ENCODE assay signal across 1 cellular context in genomic region chr20:584375-585301, GRCh38.
TF ChIP-seq lines count a peak whose summit lies in the region.

No MANE protein-coding gene starts in this region.

TF ChIP-seq in K562, 482 proteins besides CTCF, POLR2A, EP300 and RAD21 (continued from another document and continues in another):
- TF ChIP-seq ZNF263 (CRISPR knock-in tag; IDR thresholded peaks at IDR 0.05; ENCODE audit: borderline replicate concordance) (0 out of 2 replicates have a peak, but pooled peaks have one; percentile 21), JUNB (CRISPR knock-in tag; conservative IDR thresholded peaks at IDR 0.05) (no peak), ZSCAN29 (IDR thresholded peaks at IDR 0.05) (no peak), CBFA2T2 (conservative IDR thresholded peaks at IDR 0.05) (peak; percentile 12; the same call in 1 of the 2 replicates), RHOXF2B (CRISPR knock-in tag; conservative IDR thresholded peaks at IDR 0.05) (no peak), ARNT (IDR thresholded peaks at IDR 0.05) (no peak), KAT2B (IDR thresholded peaks at IDR 0.05; ENCODE audit: low read depth, low read length) (no peak), CREM (IDR thresholded peaks at IDR 0.05; ENCODE audit: low read depth) (peak; percentile 10; the same call in 1 of the 2 replicates), PYGO2 (tag; IDR thresholded peaks at IDR 0.05) (no peak), SREBF1 (IDR thresholded peaks at IDR 0.05; ENCODE audit: borderline replicate concordance, low read depth, low read length) (0 out of 2 replicates have a peak, but pooled peaks have one; percentile 46), BRD9 (IDR thresholded peaks at IDR 0.05; ENCODE audit: low read depth, partially characterized antibody) (no peak), ZNF785 (CRISPR knock-in tag; IDR thresholded peaks at IDR 0.05) (no peak), ZNF764 (CRISPR knock-in tag; IDR thresholded peaks at IDR 0.05; ENCODE audit: low read depth) (no peak), ATF3 (IDR thresholded peaks at IDR 0.05) (peak; percentile 42), ATF3 (CRISPR knock-in tag; conservative IDR thresholded peaks at IDR 0.05) (no peak), USF1 (CRISPR knock-in tag; IDR thresholded peaks at IDR 0.05) (peak; percentile 91), SNIP1 (IDR thresholded peaks at IDR 0.05; ENCODE audit: low read depth) (no peak), ZC3H11A (IDR thresholded peaks at IDR 0.05; ENCODE audit: low read depth, low read length) (no peak), STAT5B (CRISPR knock-in tag; IDR thresholded peaks at IDR 0.05) (no peak), ZBTB33 (CRISPR knock-in tag; IDR thresholded peaks at IDR 0.05) (no peak), PURB (CRISPR knock-in tag; IDR thresholded peaks at IDR 0.05; ENCODE audit: low read depth) (no peak), USF2 (CRISPR knock-in tag; IDR thresholded peaks at IDR 0.05) (peak; percentile 86), SIX5 (IDR thresholded peaks at IDR 0.05; ENCODE audit: borderline replicate concordance in 1 of 2, insufficient read depth in 1 of 2, low read depth in 1 of 2, low read length in 2 of 2) (peak; percentile 55 to 61; a peak in 3 of 4 replicates), MAFF (IDR thresholded peaks at IDR 0.05; ENCODE audit: low read length) (peak; percentile 3; the same call in 1 of the 2 replicates), TFE3 (CRISPR knock-in tag; IDR thresholded peaks at IDR 0.05) (peak; percentile 87), CBFB (CRISPR knock-in tag; IDR thresholded peaks at IDR 0.05) (no peak), ELF4 (CRISPR knock-in tag; IDR thresholded peaks at IDR 0.05) (no peak), ZNF398 (CRISPR knock-in tag; IDR thresholded peaks at IDR 0.05) (no peak), ELK3 (CRISPR knock-in tag; IDR thresholded peaks at IDR 0.05) (no peak), MTA1 (IDR thresholded peaks at IDR 0.05; ENCODE audit: borderline replicate concordance) (no peak), MBD2 (IDR thresholded peaks at IDR 0.05; ENCODE audit: borderline replicate concordance, low read depth) (no peak), PKNOX1 (IDR thresholded peaks at IDR 0.05) (no peak), BCLAF1 (IDR thresholded peaks at IDR 0.05; ENCODE audit: borderline replicate concordance in 1 of 2, control insufficient read depth in 1 of 2, low read depth in 2 of 2, low read length in 1 of 2) (no peak), NELFE (IDR thresholded peaks at IDR 0.05; ENCODE audit: insufficient read depth, insufficient read length) (no peak), ELF1 (tag; IDR thresholded peaks at IDR 0.05) (no peak), BRCA1 (IDR thresholded peaks at IDR 0.05) (no peak), BRCA1 (CRISPR knock-in tag; IDR thresholded peaks at IDR 0.05) (no peak), ZNF174 (CRISPR knock-in tag; IDR thresholded peaks at IDR 0.05) (no peak), CBX3 (IDR thresholded peaks at IDR 0.05; ENCODE audit: borderline replicate concordance in 1 of 2, low read length in 2 of 2) (0 out of 3 replicates have a peak, but pooled peaks of 1 of the 2 experiments have one; percentile 23), C11orf30 (IDR thresholded peaks at IDR 0.05; ENCODE audit: low read depth) (peak; percentile 80), ID3 (CRISPR knock-in tag; IDR thresholded peaks at IDR 0.05) (no peak), ID3 (tag; IDR thresholded peaks at IDR 0.05) (no peak), RBM14 (IDR thresholded peaks at IDR 0.05; ENCODE audit: borderline replicate concordance, insufficient read depth, low read depth, low read length) (no peak), TRIM24 (IDR thresholded peaks at IDR 0.05) (peak; percentile 48 to 66; a peak in 3 of 4 replicates), ZNF232 (CRISPR knock-in tag; IDR thresholded peaks at IDR 0.05) (no peak), MAFK (IDR thresholded peaks at IDR 0.05; ENCODE audit: low read length) (no peak; the same call in 1 of the 2 replicates), DEAF1 (CRISPR knock-in tag; IDR thresholded peaks at IDR 0.05) (no peak), NFE2 (IDR thresholded peaks at IDR 0.05; ENCODE audit: low read depth) (peak; percentile 89), TOE1 (IDR thresholded peaks at IDR 0.05; ENCODE audit: borderline replicate concordance) (peak; percentile 90; the same call in 1 of the 2 replicates), TOE1 (CRISPR knock-in tag; IDR thresholded peaks at IDR 0.05; ENCODE audit: borderline replicate concordance, low read depth) (no peak), SP1 (CRISPR knock-in tag; IDR thresholded peaks at IDR 0.05) (no peak)
